ENCODE assay signal across 19 cellular contexts in genomic region chr17:63426917-63427308, GRCh38. TPM values are rescaled to one million over a fixed set of nuclear protein-coding genes. Genes with fewer than 3 reads are reported as not detected.
DNase-seq lines count a peak whose midpoint lies in the region; ATAC-seq and TF ChIP-seq lines count a peak whose summit lies in the region.
"Had no signal": no experiment of that assay in that cellular context is flagged by ENCODE, and none has a peak within 500 bp of the region (broad histone marks: within the 10 kb centered on the region; RNA-seq: fewer than 3 reads in every experiment).

No MANE protein-coding gene starts in this region.

- no peak for DNase-seq in activated CD4-positive, alpha-beta memory T cell treated with anti-CD3 and anti-CD28 coated beads, Interleukin-2, amount 10 ng/mL, durations not matched to agents 7 days and 5 days
- DNase-seq in activated CD4-positive, alpha-beta memory T cell treated with anti-CD3 and anti-CD28 coated beads for 36 hours, result no peak
- no peak for DNase-seq in stimulated activated effector memory CD8-positive, alpha-beta T cell treated with anti-CD3 and anti-CD28 coated beads, Interleukin-12 subunit alpha, Interleukin-12 subunit beta, amount 100 ng/mL, for 72 hours (ENCODE audit: low spot score in 2 of 2)
- DNase-seq in Right ventricle myocardium superior, result no peak
- no peak for DNase-seq in caudate nucleus (lab: John Stamatoyannopoulos, UW)
- no peak for DNase-seq in activated naive CD4-positive, alpha-beta T cell treated with anti-CD3 and anti-CD28 coated beads, Interleukin-2, amount 50 U/mL, for 72 hours (ENCODE audit: low spot score in 2 of 2)
- DNase-seq: DMS79 treated with DMSO at 0.1 percent for 48 hours, GDM1, H7, MM.1S, NCI-H1105, NCI-H187 treated with DMSO at 0.1 percent for 48 hours, NCI-H2171, NCI-H446 treated with DMSO at 0.1 percent for 48 hours, NCI-H82, SJCRH30 had no signal

- H3F3A ChIP-seq in Loucy (ENCODE audit: low read depth), result no peaks in the 10 kb centered on the region

- H3K27me3 ChIP-seq in Loucy (ENCODE audit: insufficient read depth, low read length, poor library complexity, severe bottlenecking), result no peaks in the 10 kb centered on the region
- H3K27me3 ChIP-seq: SJCRH30 had no signal

- H3K4me1 ChIP-seq in Loucy (ENCODE audit: insufficient read depth, low read length, poor library complexity, severe bottlenecking), result peaks cover 30% of the 10 kb centered on the region

- no peaks in the 10 kb centered on the region for H3K9me3 ChIP-seq in Loucy (ENCODE audit: insufficient read depth, low read depth, low read length)
- H3K9me3 ChIP-seq: A549, SJCRH30 had no signal

- intact Hi-C loops in activated CD4-positive, alpha-beta memory T cell treated with anti-CD3 and anti-CD28 coated beads for 36 hours (cut with micrococcal nuclease), result loop anchor here (5.0 to 10.0 kb wide), 3 partner anchors 270 to 410 kb away; partner anchors contain the start of genes CCDC47 and DDX42
- intact Hi-C loops in Right ventricle myocardium superior (cut with DNase I), result loop anchor here (5.0 kb wide), 1 partner anchor 185 kb away; no protein-coding TSS in a partner anchor

- no peaks in the 10 kb centered on the region for H3K27me3 Mint-ChIP-seq in activated CD4-positive, alpha-beta memory T cell treated with anti-CD3 and anti-CD28 coated beads, Interleukin-2, amount 10 ng/mL, durations not matched to agents 7 days and 5 days
- no peaks in the 10 kb centered on the region for H3K27me3 Mint-ChIP-seq in activated CD4-positive, alpha-beta memory T cell treated with anti-CD3 and anti-CD28 coated beads for 36 hours
- no peaks in the 10 kb centered on the region for H3K27me3 Mint-ChIP-seq in activated T-helper 17 cell treated with anti-CD3 and anti-CD28 coated beads, Interleukin-2, amount 50 U/mL, for 72 hours

- no peaks in the 10 kb centered on the region for H3K36me3 ChIP-seq in Loucy (ENCODE audit: insufficient read depth, low read length)
- H3K36me3 ChIP-seq: SJCRH30 had no signal

- no peaks in the 10 kb centered on the region for H4K20me1 ChIP-seq in Loucy (ENCODE audit: insufficient read depth, low read length, poor library complexity, severe bottlenecking)

- ATAC-seq in activated T-helper 17 cell treated with anti-CD3 and anti-CD28 coated beads, Interleukin-2, amount 50 U/mL, for 72 hours (replicated peaks), result no peak
- no peak for ATAC-seq in stimulated activated effector memory CD8-positive, alpha-beta T cell treated with anti-CD3 and anti-CD28 coated beads, Interleukin-12 subunit alpha, Interleukin-12 subunit beta, amount 100 ng/mL, for 72 hours
- ATAC-seq in Right ventricle myocardium superior (ENCODE audit: poor library complexity), result no peak
- ATAC-seq in activated naive CD4-positive, alpha-beta T cell treated with anti-CD3 and anti-CD28 coated beads, Interleukin-2, amount 50 U/mL, for 72 hours, result no peak
- ATAC-seq: A549 had no signal

- no peaks in the 10 kb centered on the region for H3K36me3 Mint-ChIP-seq in activated CD4-positive, alpha-beta memory T cell treated with anti-CD3 and anti-CD28 coated beads, Interleukin-2, amount 10 ng/mL, durations not matched to agents 7 days and 5 days (ENCODE audit: low read depth)
- H3K36me3 Mint-ChIP-seq in activated CD4-positive, alpha-beta memory T cell treated with anti-CD3 and anti-CD28 coated beads for 36 hours, result no peaks in the 10 kb centered on the region
- H3K36me3 Mint-ChIP-seq in activated T-helper 17 cell treated with anti-CD3 and anti-CD28 coated beads, Interleukin-2, amount 50 U/mL, for 72 hours (ENCODE audit: low read depth), result no peaks in the 10 kb centered on the region
- peaks cover 4% of the 10 kb centered on the region for H3K36me3 Mint-ChIP-seq in stimulated activated effector memory CD8-positive, alpha-beta T cell treated with anti-CD3 and anti-CD28 coated beads, Interleukin-12 subunit alpha, Interleukin-12 subunit beta, amount 100 ng/mL, for 72 hours
- H3K36me3 Mint-ChIP-seq in activated naive CD4-positive, alpha-beta T cell treated with anti-CD3 and anti-CD28 coated beads, Interleukin-2, amount 50 U/mL, for 72 hours, result no peaks in the 10 kb centered on the region

- no peak overlapping the region for H3K4me3 Mint-ChIP-seq in activated CD4-positive, alpha-beta memory T cell treated with anti-CD3 and anti-CD28 coated beads, Interleukin-2, amount 10 ng/mL, durations not matched to agents 7 days and 5 days
- H3K4me3 Mint-ChIP-seq in activated CD4-positive, alpha-beta memory T cell treated with anti-CD3 and anti-CD28 coated beads for 36 hours, result no peak overlapping the region
- H3K4me3 Mint-ChIP-seq in activated T-helper 17 cell treated with anti-CD3 and anti-CD28 coated beads, Interleukin-2, amount 50 U/mL, for 72 hours, result peak overlapping the region; percentile 33
- H3K4me3 Mint-ChIP-seq in stimulated activated effector memory CD8-positive, alpha-beta T cell treated with anti-CD3 and anti-CD28 coated beads, Interleukin-12 subunit alpha, Interleukin-12 subunit beta, amount 100 ng/mL, for 72 hours, result no peak overlapping the region

- H3K9me2 ChIP-seq in Loucy (replicated peaks; ENCODE audit: low read depth, low read length), result no peaks in the 10 kb centered on the region

- POLR2A ChIA-PET in activated CD4-positive, alpha-beta memory T cell treated with anti-CD3 and anti-CD28 coated beads, Interleukin-2, amount 10 ng/mL, durations not matched to agents 7 days and 5 days (lab: Charles Lee), result interaction anchor here (2.1 to 3.5 kb wide), 4 partner anchors 13 to 316 kb away, joined by 4 to 27 read pairs (median 22); partner anchors contain the start of gene ACE
- POLR2A ChIA-PET in activated CD4-positive, alpha-beta memory T cell treated with anti-CD3 and anti-CD28 coated beads for 36 hours (lab: Charles Lee), result no interaction called here

- no peak for TF ChIP-seq CTCF in Loucy (conservative IDR thresholded peaks at IDR 0.05; ENCODE audit: low read length)

- no peak overlapping the region for H2AFZ ChIP-seq in Loucy (ENCODE audit: low read length)

- H3K4me3 ChIP-seq in Loucy (ENCODE audit: low read length, poor library complexity, severe bottlenecking), result no peak overlapping the region
- H3K4me3 ChIP-seq: A549, SJCRH30 had no signal

- peak overlapping the region; percentile 56 for H3K4me2 ChIP-seq in Loucy (ENCODE audit: low read depth, low read length, poor library complexity, severe bottlenecking)
- H3K4me2 ChIP-seq: A549 had no signal

- H3K4me1 Mint-ChIP-seq in activated CD4-positive, alpha-beta memory T cell treated with anti-CD3 and anti-CD28 coated beads, Interleukin-2, amount 10 ng/mL, durations not matched to agents 7 days and 5 days, result peaks cover 45% of the 10 kb centered on the region
- peaks cover 32% of the 10 kb centered on the region for H3K4me1 Mint-ChIP-seq in activated CD4-positive, alpha-beta memory T cell treated with anti-CD3 and anti-CD28 coated beads for 36 hours (ENCODE audit: low read depth)
- H3K4me1 Mint-ChIP-seq in activated T-helper 17 cell treated with anti-CD3 and anti-CD28 coated beads, Interleukin-2, amount 50 U/mL, for 72 hours, result peaks cover 9% of the 10 kb centered on the region
- peaks cover 34% of the 10 kb centered on the region for H3K4me1 Mint-ChIP-seq in stimulated activated effector memory CD8-positive, alpha-beta T cell treated with anti-CD3 and anti-CD28 coated beads, Interleukin-12 subunit alpha, Interleukin-12 subunit beta, amount 100 ng/mL, for 72 hours

- CTCF ChIA-PET in activated CD4-positive, alpha-beta memory T cell treated with anti-CD3 and anti-CD28 coated beads, Interleukin-2, amount 10 ng/mL, durations not matched to agents 7 days and 5 days (lab: Charles Lee), result interaction anchor here (0.9 to 8.8 kb wide), 13 partner anchors 9 to 283 kb away, joined by 3 to 180 read pairs (median 9); partner anchors contain the start of genes ACE, DCAF7 and MAP3K3
- CTCF ChIA-PET in activated CD4-positive, alpha-beta memory T cell treated with anti-CD3 and anti-CD28 coated beads for 36 hours (lab: Charles Lee), result interaction anchor here (0.9 to 9.7 kb wide), 17 partner anchors 9 to 408 kb away, joined by 3 to 243 read pairs (median 19); partner anchors contain the start of genes ACE, CYB561 and DCAF7

- no peak overlapping the region for H3K27ac ChIP-seq in caudate nucleus (ENCODE audit: low read depth, low read length)
- H3K27ac ChIP-seq: A549, SJCRH30 had no signal

- H3K27ac Mint-ChIP-seq in activated CD4-positive, alpha-beta memory T cell treated with anti-CD3 and anti-CD28 coated beads, Interleukin-2, amount 10 ng/mL, durations not matched to agents 7 days and 5 days, result peak overlapping the region; percentile 33
- H3K27ac Mint-ChIP-seq in activated CD4-positive, alpha-beta memory T cell treated with anti-CD3 and anti-CD28 coated beads for 36 hours, result no peak overlapping the region
- H3K27ac Mint-ChIP-seq in activated T-helper 17 cell treated with anti-CD3 and anti-CD28 coated beads, Interleukin-2, amount 50 U/mL, for 72 hours, result peak overlapping the region; percentile 60
- peak overlapping the region; percentile 77 for H3K27ac Mint-ChIP-seq in stimulated activated effector memory CD8-positive, alpha-beta T cell treated with anti-CD3 and anti-CD28 coated beads, Interleukin-12 subunit alpha, Interleukin-12 subunit beta, amount 100 ng/mL, for 72 hours
- H3K27ac Mint-ChIP-seq in activated naive CD4-positive, alpha-beta T cell treated with anti-CD3 and anti-CD28 coated beads, Interleukin-2, amount 50 U/mL, for 72 hours, result no peak overlapping the region

- H3K79me2 ChIP-seq in Loucy (ENCODE audit: insufficient read depth, low read length), result no peaks in the 10 kb centered on the region

- no peaks in the 10 kb centered on the region for H3K9me3 Mint-ChIP-seq in activated CD4-positive, alpha-beta memory T cell treated with anti-CD3 and anti-CD28 coated beads, Interleukin-2, amount 10 ng/mL, durations not matched to agents 7 days and 5 days
- H3K9me3 Mint-ChIP-seq in activated CD4-positive, alpha-beta memory T cell treated with anti-CD3 and anti-CD28 coated beads for 36 hours, result no peaks in the 10 kb centered on the region
- H3K9me3 Mint-ChIP-seq in activated T-helper 17 cell treated with anti-CD3 and anti-CD28 coated beads, Interleukin-2, amount 50 U/mL, for 72 hours, result no peaks in the 10 kb centered on the region
- H3K9me3 Mint-ChIP-seq in stimulated activated effector memory CD8-positive, alpha-beta T cell treated with anti-CD3 and anti-CD28 coated beads, Interleukin-12 subunit alpha, Interleukin-12 subunit beta, amount 100 ng/mL, for 72 hours, result no peaks in the 10 kb centered on the region
- H3K9me3 Mint-ChIP-seq in activated naive CD4-positive, alpha-beta T cell treated with anti-CD3 and anti-CD28 coated beads, Interleukin-2, amount 50 U/mL, for 72 hours, result no peaks in the 10 kb centered on the region

- peak overlapping the region; percentile 51 for H3K9ac ChIP-seq in Loucy (ENCODE audit: low read depth, low read length, poor library complexity, severe bottlenecking)

RNA-seq across cellular contexts. Expression of gene CYB561, which starts 19.2 kb away (rescaled TPM):
- 10 to 100 TPM; 28.9 to 30.3 TPM for total RNA-seq in activated CD4-positive, alpha-beta memory T cell treated with anti-CD3 and anti-CD28 coated beads, Interleukin-2, amount 10 ng/mL, durations not matched to agents 7 days and 5 days
- 1 to 10 TPM; 9.4 to 9.7 TPM for total RNA-seq in activated CD4-positive, alpha-beta memory T cell treated with anti-CD3 and anti-CD28 coated beads for 36 hours
- total RNA-seq in activated T-helper 17 cell treated with anti-CD3 and anti-CD28 coated beads, Interleukin-2, amount 50 U/mL, for 72 hours, result 10 to 100 TPM in 1 of 2 donors, 1 to 10 TPM in 1; 6.7 to 10.8 TPM
- total RNA-seq in Right ventricle myocardium superior, result 18.9 TPM
- 1 to 10 TPM in 1 of 2 donors, under 1 TPM in 1; 0.27 to 2.7 TPM for total RNA-seq in activated naive CD4-positive, alpha-beta T cell treated with anti-CD3 and anti-CD28 coated beads, Interleukin-2, amount 50 U/mL, for 72 hours
- total RNA-seq: SJCRH30 had no signal

RNA-seq across cellular contexts. Expression of gene ACE, which starts 49.9 kb away (rescaled TPM):
- total RNA-seq in activated CD4-positive, alpha-beta memory T cell treated with anti-CD3 and anti-CD28 coated beads, Interleukin-2, amount 10 ng/mL, durations not matched to agents 7 days and 5 days, result 10 to 100 TPM; 10.6 to 12.2 TPM
- total RNA-seq in activated CD4-positive, alpha-beta memory T cell treated with anti-CD3 and anti-CD28 coated beads for 36 hours, result 1 to 10 TPM; 2.2 to 2.6 TPM
- total RNA-seq in activated T-helper 17 cell treated with anti-CD3 and anti-CD28 coated beads, Interleukin-2, amount 50 U/mL, for 72 hours, result 1 to 10 TPM in 1 of 2 donors, under 1 TPM in 1; 0.61 to 1.4 TPM
- total RNA-seq in Right ventricle myocardium superior, result 5.4 TPM
- under 1 TPM; 0.39 to 0.66 TPM for total RNA-seq in activated naive CD4-positive, alpha-beta T cell treated with anti-CD3 and anti-CD28 coated beads, Interleukin-2, amount 50 U/mL, for 72 hours

Comparison
In these comparisons a context has a peak if more than half of its experiments do, and no peak if none do; other contexts are left out.
1. H3K27ac Mint-ChIP-seq: peak in activated CD4-positive, alpha-beta memory T cell treated with anti-CD3 and anti-CD28 coated beads, Interleukin-2, amount 10 ng/mL, durations not matched to agents 7 days and 5 days (single experiment), activated T-helper 17 cell treated with anti-CD3 and anti-CD28 coated beads, Interleukin-2, amount 50 U/mL, for 72 hours (single experiment) and stimulated activated effector memory CD8-positive, alpha-beta T cell treated with anti-CD3 and anti-CD28 coated beads, Interleukin-12 subunit alpha, Interleukin-12 subunit beta, amount 100 ng/mL, for 72 hours (single experiment); none in activated CD4-positive, alpha-beta memory T cell treated with anti-CD3 and anti-CD28 coated beads for 36 hours (single experiment) and activated naive CD4-positive, alpha-beta T cell treated with anti-CD3 and anti-CD28 coated beads, Interleukin-2, amount 50 U/mL, for 72 hours (0 of 2).